ENCODE assay signal across 9 cellular contexts in the genomic region with DNA sequence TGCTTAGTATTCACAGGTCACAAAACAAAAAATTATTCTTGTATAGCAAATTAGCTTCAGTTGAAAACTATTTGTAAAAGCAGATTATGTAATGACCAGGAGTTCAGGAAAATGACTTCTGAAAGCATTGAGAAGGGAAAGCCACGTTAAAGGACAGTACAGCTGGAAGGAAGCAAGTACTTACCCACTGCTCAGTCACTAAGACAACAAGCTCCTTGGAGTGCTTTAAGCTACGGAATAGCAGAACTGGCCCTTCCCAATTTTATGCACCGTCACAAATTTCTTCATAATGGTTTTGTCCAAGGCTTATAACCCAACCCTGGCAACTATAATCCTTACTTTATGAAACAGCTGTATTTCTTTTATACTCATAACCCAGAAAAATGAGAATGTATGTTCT. TPM values are rescaled to one million over a fixed set of nuclear protein-coding genes. Genes with fewer than 3 reads are reported as not detected.
A peak's percentile ranks its signal among the peaks of the same experiment; 100 is the strongest.
DNase-seq lines count a peak whose midpoint lies in the region; ATAC-seq and TF ChIP-seq lines count a peak whose summit lies in the region.
"Had no signal": no experiment of that assay in that cellular context is flagged by ENCODE, and none has a peak within 500 bp of the region (broad histone marks: within the 10 kb centered on the region; RNA-seq: fewer than 3 reads in every experiment).

No MANE protein-coding gene starts in this region.

- H3K36me3 ChIP-seq in BJ (ENCODE audit: control insufficient read depth, insufficient read depth, low read length) (peaks cover 7% of the 10 kb centered on the region), HCT116 (ENCODE audit: control insufficient read depth in 1 of 2, insufficient read depth in 2 of 2, low read length in 2 of 2) (peaks cover 22 to 24% of the 10 kb centered on the region in 2 experiments), left lung (peaks cover 5 to 45% of the 10 kb centered on the region in 2 donors)

- peak overlapping the region; percentile 52 for H3K4me3 ChIP-seq in BJ (ENCODE audit: low read depth, low read length)
- peak overlapping the region in 1 of 2 experiments; percentile 62; a peak in 1 of 4 replicates for H3K4me3 ChIP-seq in HCT116 (replicated peaks in 1 of 2; ENCODE audit: low read depth in 1 of 2, low read length in 2 of 2)
- peak overlapping the region in 1 of 2 donors; percentile 42 for H3K4me3 ChIP-seq in left lung

- no peaks in the 10 kb centered on the region for H3K9me3 Mint-ChIP-seq in activated T-helper 17 cell treated with anti-CD3 and anti-CD28 coated beads, Interleukin-2, amount 50 U/mL, for 72 hours

- H3K4me1 ChIP-seq in HCT116 (ENCODE audit: control insufficient read depth in 1 of 2, insufficient read depth in 2 of 2, low read length in 2 of 2) (peaks cover 8 to 26% of the 10 kb centered on the region in 2 experiments; a peak in 3 of 4 replicates), left lung (peaks cover 12 to 54% of the 10 kb centered on the region in 2 donors)

- CTCF ChIA-PET in BJ (lab: Yijun Ruan, JAX) (interaction anchor here (0.7 to 1.6 kb wide), 4 partner anchors 8 to 1501 kb away, joined by 3 to 5 read pairs (median 3); no protein-coding TSS in a partner anchor), HCT116 (lab: Charles Lee) (interaction anchor here (1.1 to 3.0 kb wide), 2 partner anchors 88 to 480 kb away, joined by 3 to 11 read pairs; no protein-coding TSS in a partner anchor)

- H3K27ac ChIP-seq in HCT116 (ENCODE audit: low read depth, low read length), result no peak overlapping the region
- H3K27ac ChIP-seq in left lung, result peak overlapping the region; percentile 53 to 87

- H4K20me1 ChIP-seq in HCT116 (ENCODE audit: insufficient read depth), result no peaks in the 10 kb centered on the region

- H3K27ac Mint-ChIP-seq in activated T-helper 17 cell treated with anti-CD3 and anti-CD28 coated beads, Interleukin-2, amount 50 U/mL, for 72 hours, result peak overlapping the region; percentile 97

- H3K27me3 ChIP-seq in BJ (ENCODE audit: control insufficient read depth, insufficient read depth, low read length), result no peaks in the 10 kb centered on the region
- H3K27me3 ChIP-seq in HCT116 (ENCODE audit: insufficient read depth, low read length), result no peaks in the 10 kb centered on the region
- no peaks in the 10 kb centered on the region for H3K27me3 ChIP-seq in left lung

- H2AFZ ChIP-seq in HCT116 (ENCODE audit: low read depth, low read length, poor library complexity, severe bottlenecking), result no peak overlapping the region

- DNase-seq in BJ (ENCODE audit: low read depth), result no peak
- DNase-seq in HCT116 (ENCODE audit: low read depth, low spot score), result no peak
- DNase-seq in left lung, result no peak
- no peak for DNase-seq in cerebellum (ENCODE audit: low spot score)
- no peak for DNase-seq in islet precursor cell
- DNase-seq in T1000 (lab: John Stamatoyannopoulos, UW), result no peak
- DNase-seq: GOT3 had no signal

- no peaks in the 10 kb centered on the region for H3K27me3 Mint-ChIP-seq in activated T-helper 17 cell treated with anti-CD3 and anti-CD28 coated beads, Interleukin-2, amount 50 U/mL, for 72 hours

- TF ChIP-seq CTCF in BJ (IDR thresholded peaks at IDR 0.05; ENCODE audit: insufficient read depth, low read depth, low read length) (no peak), HCT116 (IDR thresholded peaks at IDR 0.05 in 2 of 3, conservative IDR thresholded peaks at IDR 0.05 in 1 of 3; ENCODE audit: borderline replicate concordance in 1 of 3, insufficient read depth in 1 of 3, low read depth in 2 of 3, low read length in 2 of 3) (no peak), left lung (IDR thresholded peaks at IDR 0.05) (no peak)

- BruUV-seq in HCT116 (replicated peaks; lab: Mats Ljungman, UMichigan), result no TSS peak

- H3K4me1 Mint-ChIP-seq in activated T-helper 17 cell treated with anti-CD3 and anti-CD28 coated beads, Interleukin-2, amount 50 U/mL, for 72 hours, result peaks cover 17% of the 10 kb centered on the region

- peaks cover 91% of the 10 kb centered on the region for H3K36me3 Mint-ChIP-seq in activated T-helper 17 cell treated with anti-CD3 and anti-CD28 coated beads, Interleukin-2, amount 50 U/mL, for 72 hours (ENCODE audit: low read depth)

- no peak for ATAC-seq in HCT116
- no peak for ATAC-seq in activated T-helper 17 cell treated with anti-CD3 and anti-CD28 coated beads, Interleukin-2, amount 50 U/mL, for 72 hours (replicated peaks)
- peak; percentile 65 for ATAC-seq in left lung
- no peak for ATAC-seq in HG03159 (IDR thresholded peaks at IDR 0.05; ENCODE audit: unreplicated experiment)

- peaks cover 36% of the 10 kb centered on the region; the same call in 1 of the 2 replicates for H3K79me2 ChIP-seq in HCT116 (ENCODE audit: insufficient read depth, low read length)

- intact Hi-C loops in HCT116 (cut with micrococcal nuclease), result no loop called here
- intact Hi-C loops in left lung (cut with DNase I), result no loop called here

- POLR2A ChIA-PET in BJ (lab: Charles Lee) (interaction anchor here (1.1 to 1.2 kb wide), 2 partner anchors 13 to 195 kb away, joined by 3 to 6 read pairs; a partner anchor contains a TSS), HCT116 (lab: Charles Lee) (interaction anchor here (1.1 to 2.7 kb wide), 3 partner anchors 9 to 24 kb away, joined by 3 to 12 read pairs (median 4); a partner anchor contains a TSS)

- no peak overlapping the region for H3K9ac ChIP-seq in HCT116 (ENCODE audit: low read length)

- RAD21 ChIA-PET in HCT116 (lab: Charles Lee; ENCODE audit: low non-redundant PET in 1 of 2, low total read pairs in 2 of 2, uncharacterized antibody in 2 of 2, unreplicated experiment in 2 of 2), result no interaction called here

- no peaks in the 10 kb centered on the region for H3K9me2 ChIP-seq in HCT116 (ENCODE audit: insufficient read depth)

- H3K4me3 Mint-ChIP-seq in activated T-helper 17 cell treated with anti-CD3 and anti-CD28 coated beads, Interleukin-2, amount 50 U/mL, for 72 hours, result peak overlapping the region; percentile 98

- TF ChIP-seq RAD21 in HCT116 (IDR thresholded peaks at IDR 0.05; ENCODE audit: low read depth), result no peak

- H3K9me3 ChIP-seq in HCT116 (ENCODE audit: control insufficient read depth in 1 of 2, insufficient read depth in 1 of 2, low read depth in 1 of 2, low read length in 2 of 2) (no peaks in the 10 kb centered on the region), left lung (no peaks in the 10 kb centered on the region)

- TF ChIP-seq POLR2A in HCT116 (IDR thresholded peaks at IDR 0.05; ENCODE audit: borderline replicate concordance, extremely low read depth, insufficient read depth, insufficient read length), result no peak

- H3K4me2 ChIP-seq in HCT116 (ENCODE audit: low read length), result peak overlapping the region; percentile 84; the same call in 1 of the 2 replicates

TF ChIP-seq in HCT116, 20 proteins besides CTCF, POLR2A, EP300 and RAD21 (continues in another document):
- no peak for TF ChIP-seq ZFX (IDR thresholded peaks at IDR 0.05)
- no peak for TF ChIP-seq TCF7L2 (IDR thresholded peaks at IDR 0.05; ENCODE audit: borderline replicate concordance, extremely low read depth, insufficient read depth, insufficient read length)
- TF ChIP-seq CBX3 (IDR thresholded peaks at IDR 0.05; ENCODE audit: low read depth), result no peak
- no peak for TF ChIP-seq ELF1 (IDR thresholded peaks at IDR 0.05; ENCODE audit: borderline replicate concordance, low read depth)
- TF ChIP-seq, protein P1, sequence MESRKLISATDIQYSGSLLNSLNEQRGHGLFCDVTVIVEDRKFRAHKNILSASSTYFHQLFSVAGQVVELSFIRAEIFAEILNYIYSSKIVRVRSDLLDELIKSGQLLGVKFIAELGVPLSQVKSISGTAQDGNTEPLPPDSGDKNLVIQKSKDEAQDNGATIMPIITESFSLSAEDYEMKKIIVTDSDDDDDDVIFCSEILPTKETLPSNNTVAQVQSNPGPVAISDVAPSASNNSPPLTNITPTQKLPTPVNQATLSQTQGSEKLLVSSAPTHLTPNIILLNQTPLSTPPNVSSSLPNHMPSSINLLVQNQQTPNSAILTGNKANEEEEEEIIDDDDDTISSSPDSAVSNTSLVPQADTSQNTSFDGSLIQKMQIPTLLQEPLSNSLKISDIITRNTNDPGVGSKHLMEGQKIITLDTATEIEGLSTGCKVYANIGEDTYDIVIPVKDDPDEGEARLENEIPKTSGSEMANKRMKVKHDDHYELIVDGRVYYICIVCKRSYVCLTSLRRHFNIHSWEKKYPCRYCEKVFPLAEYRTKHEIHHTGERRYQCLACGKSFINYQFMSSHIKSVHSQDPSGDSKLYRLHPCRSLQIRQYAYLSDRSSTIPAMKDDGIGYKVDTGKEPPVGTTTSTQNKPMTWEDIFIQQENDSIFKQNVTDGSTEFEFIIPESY (IDR thresholded peaks at IDR 0.05; ENCODE audit: extremely low read depth, insufficient replicate concordance, low read length), result no peak
- no peak for TF ChIP-seq EGR1 (IDR thresholded peaks at IDR 0.05; ENCODE audit: low read depth)
- TF ChIP-seq, protein P2, sequence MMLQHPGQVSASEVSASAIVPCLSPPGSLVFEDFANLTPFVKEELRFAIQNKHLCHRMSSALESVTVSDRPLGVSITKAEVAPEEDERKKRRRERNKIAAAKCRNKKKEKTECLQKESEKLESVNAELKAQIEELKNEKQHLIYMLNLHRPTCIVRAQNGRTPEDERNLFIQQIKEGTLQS (IDR thresholded peaks at IDR 0.05), result no peak
- no peak for TF ChIP-seq ZNF274 (IDR thresholded peaks at IDR 0.05; ENCODE audit: low read depth, low read length)
- no peak for TF ChIP-seq EZH2phosphoT487 (IDR thresholded peaks at IDR 0.05; ENCODE audit: borderline replicate concordance)
- no peak for TF ChIP-seq YY1 (IDR thresholded peaks at IDR 0.05; ENCODE audit: extremely low read depth, insufficient replicate concordance, low read depth, low read length)
- no peak for TF ChIP-seq POLR2AphosphoS5 (IDR thresholded peaks at IDR 0.05; ENCODE audit: low read depth, low read length)
- no peak for TF ChIP-seq SRF (IDR thresholded peaks at IDR 0.05; ENCODE audit: low read depth)
- no peak for TF ChIP-seq SIN3A (IDR thresholded peaks at IDR 0.05; ENCODE audit: low read depth)
- TF ChIP-seq CEBPB (IDR thresholded peaks at IDR 0.05; ENCODE audit: low read depth), result no peak
- no peak for TF ChIP-seq EZH2 (IDR thresholded peaks at IDR 0.05)

RNA-seq across cellular contexts. Expression of a gene that starts 13.0 kb away (rescaled TPM):
- polyA plus RNA-seq in BJ (2011; rRNA removed), result 6.2 and 15.3 TPM in 2 replicates
- 3.4 and 4.4 TPM in 2 replicates for polyA minus RNA-seq in BJ (2011; rRNA and poly(A)+ RNA removed)
- total RNA-seq in HCT116 (2021; ENCODE audit: unreplicated experiment) (8.2 TPM), left lung (1 to 10 TPM; 5.4 TPM), cerebellum (6.9 TPM)
- polyA plus RNA-seq in HCT116 (2012), result 4.7 and 7.2 TPM in 2 replicates
- total RNA-seq in activated T-helper 17 cell treated with anti-CD3 and anti-CD28 coated beads, Interleukin-2, amount 50 U/mL, for 72 hours, result 10 to 100 TPM; 11.5 to 13.6 TPM

RNA-seq across cellular contexts. Expression of a gene that starts 54.0 kb away (rescaled TPM):
- polyA plus RNA-seq in BJ (2011; rRNA removed), result 85.5 and 231 TPM in 2 replicates
- polyA minus RNA-seq in BJ (2011; rRNA and poly(A)+ RNA removed), result 177 and 258 TPM in 2 replicates
- total RNA-seq in HCT116 (2021; ENCODE audit: unreplicated experiment) (113 TPM), left lung (100 to 1,000 TPM; 145 to 272 TPM), cerebellum (129 TPM)
- 38.1 and 52.7 TPM in 2 replicates for polyA plus RNA-seq in HCT116 (2012)
- 100 to 1,000 TPM; 123 to 176 TPM for total RNA-seq in activated T-helper 17 cell treated with anti-CD3 and anti-CD28 coated beads, Interleukin-2, amount 50 U/mL, for 72 hours
